Comparison of ENCODE assay signal across 10 cellular contexts in the genomic region with DNA sequence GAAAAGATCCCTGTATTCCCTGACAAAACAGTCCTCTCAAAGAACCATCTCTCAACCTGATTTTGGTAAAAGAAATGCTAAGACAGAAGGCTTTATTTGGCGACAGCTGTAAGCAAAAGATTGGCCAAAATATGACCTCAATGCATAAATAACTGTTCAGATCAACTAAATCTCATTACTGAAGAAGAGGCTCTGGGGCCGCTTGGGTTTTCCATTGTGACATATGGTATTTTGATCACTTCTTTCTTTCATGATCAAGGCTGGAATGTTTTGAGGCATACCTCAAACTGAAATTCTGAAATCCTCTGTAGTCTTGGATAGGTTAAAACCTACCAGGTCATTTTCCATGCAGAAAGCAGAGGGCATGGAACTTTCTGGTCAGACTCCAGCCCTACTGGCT.
"Had no signal": no experiment of that assay in that cellular context is flagged by ENCODE, and none has a peak within 500 bp of the region (broad histone marks: within the 10 kb centered on the region; RNA-seq: fewer than 3 reads in every experiment).

No MANE protein-coding gene starts in this region.

- H3K4me1 ChIP-seq: pancreas, uterus had no signal

- H3K4me1 Mint-ChIP-seq: neural crest cell had no signal

- H3K4me3 Mint-ChIP-seq: activated CD4-positive, alpha-beta T cell treated with anti-CD3 and anti-CD28 coated beads, Interleukin-2, amount 10 ng/mL, durations not matched to agents 7 days and 5 days; neural crest cell; WTC11 had no signal

- ATAC-seq: WTC11 had no signal

- H3K4me3 ChIP-seq: pancreas, tibial artery, uterus had no signal

- H3K27ac Mint-ChIP-seq: activated CD4-positive, alpha-beta T cell treated with anti-CD3 and anti-CD28 coated beads, Interleukin-2, amount 10 ng/mL, durations not matched to agents 7 days and 5 days; WTC11 had no signal

- H3K9me3 ChIP-seq: pancreas, tibial artery, uterus had no signal

- H3K27me3 Mint-ChIP-seq: activated CD4-positive, alpha-beta T cell treated with anti-CD3 and anti-CD28 coated beads, Interleukin-2, amount 10 ng/mL, durations not matched to agents 7 days and 5 days had no signal

- H3K27ac ChIP-seq: pancreas, uterus had no signal

- H3K36me3 ChIP-seq: pancreas, tibial artery, uterus had no signal

- H3K27me3 ChIP-seq: pancreas, tibial artery, uterus had no signal

- H3K9me3 Mint-ChIP-seq: neural crest cell had no signal

- DNase-seq: activated CD4-positive, alpha-beta T cell treated with anti-CD3 and anti-CD28 coated beads, Interleukin-2, amount 10 ng/mL, durations not matched to agents 7 days and 5 days; activated naive CD4-positive, alpha-beta T cell treated with Interleukin-2 at 50 U/mL for 16 hours; islet precursor cell; pancreas; stimulated activated CD4-positive, alpha-beta T cell treated with anti-CD3 and anti-CD28 coated beads, Interleukin-1b, Interleukin-23, amount 100 ng/mL, for 48 hours; T-helper 2 cell; tibial artery; uterus had no signal
